Comparison of ENCODE assay signal across 12 cellular contexts in genomic region chr4:3720461-3720860, GRCh38. TPM values are rescaled to one million over a fixed set of nuclear protein-coding genes. Genes with fewer than 3 reads are reported as not detected.
"Had no signal": no experiment of that assay in that cellular context is flagged by ENCODE, and none has a peak within 500 bp of the region (broad histone marks: within the 10 kb centered on the region; RNA-seq: fewer than 3 reads in every experiment).

No MANE protein-coding gene starts in this region.

- H3K4me3 ChIP-seq: heart left ventricle, tibial nerve, vagina had no signal

- H3K27ac ChIP-seq: epithelial cell of prostate, heart left ventricle, tibial nerve, vagina, WERI-Rb-1 had no signal

- H3K36me3 ChIP-seq: heart left ventricle, tibial nerve, vagina, WERI-Rb-1 had no signal

- H3K27me3 ChIP-seq: vagina had no signal

- DNase-seq: activated CD4-positive, alpha-beta T cell treated with anti-CD3 and anti-CD28 coated beads, Interleukin-2, amount 50 U/mL, for 48 hours; activated naive CD4-positive, alpha-beta T cell treated with anti-CD3 and anti-CD28 coated beads, Interleukin-2, amount 10 ng/mL, durations not matched to agents 7 days and 5 days; dermis blood vessel endothelial cell; foreskin melanocyte; immature natural killer cell; nucleus accumbens; WERI-Rb-1 had no signal

RNA-seq across cellular contexts. Expression of gene ADRA2C, which starts 45.7 kb away (rescaled TPM):
- total RNA-seq: activated T-helper 2 cell treated with anti-CD3 and anti-CD28 coated beads, Interferon-gamma antibody, Interleukin-2, Interleukin-4, amounts not matched to agents 10 μg/mL and 5 μg/mL and 100 μg/mL, durations not matched to agents 14 hours and 24 hours and 36 hours had no signal
